In the genomic region with DNA sequence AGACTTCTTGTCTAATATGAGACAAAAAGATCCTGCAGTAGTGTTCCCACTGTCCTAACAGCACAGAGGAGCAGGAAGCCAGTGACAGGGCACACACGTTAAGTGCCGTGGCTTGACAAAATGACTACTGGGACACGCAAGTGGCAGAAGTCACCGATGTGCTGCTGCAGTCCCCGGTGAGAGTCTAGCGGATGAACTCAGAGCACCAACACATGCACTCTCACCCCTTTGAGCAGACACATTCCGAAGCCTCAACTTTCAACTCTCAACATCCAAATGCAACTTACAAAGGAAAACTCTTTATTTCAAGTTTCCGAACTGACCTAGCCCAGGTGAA, we compare ENCODE assay signal across 9 cellular contexts. TPM values are rescaled to one million over a fixed set of nuclear protein-coding genes. Genes with fewer than 3 reads are reported as not detected.
DNase-seq lines count a peak whose midpoint lies in the region; ATAC-seq, FAIRE-seq and TF ChIP-seq lines count a peak whose summit lies in the region.
"Had no signal": no experiment of that assay in that cellular context is flagged by ENCODE, and none has a peak within 500 bp of the region (broad histone marks: within the 10 kb centered on the region; RNA-seq: fewer than 3 reads in every experiment).

No MANE protein-coding gene starts in this region.

- ATAC-seq in GM18502 (IDR thresholded peaks at IDR 0.05; ENCODE audit: poor library complexity, unreplicated experiment) (peak; percentile 24), GM18870 (IDR thresholded peaks at IDR 0.05; ENCODE audit: unreplicated experiment) (no peak), HG03139 (IDR thresholded peaks at IDR 0.05; ENCODE audit: unreplicated experiment) (no peak)
- peak in 1 of 2 donors; percentile 25 for ATAC-seq in naive thymus-derived CD8-positive, alpha-beta T cell

- peaks cover 22 to 50% (median 32%) of the 10 kb centered on the region in 5 donors for H3K27me3 Mint-ChIP-seq in naive thymus-derived CD8-positive, alpha-beta T cell

- H3K9me3 ChIP-seq in SJCRH30 (replicated peaks) (no peaks in the 10 kb centered on the region), esophagus muscularis mucosa (no peaks in the 10 kb centered on the region)

- H3K27ac ChIP-seq in SJCRH30 (peak overlapping the region; percentile 51), esophagus muscularis mucosa (replicated peaks in 1 of 4) (peak overlapping the region; percentile 92 to 98 (median 93))

- POLR2A ChIA-PET in naive thymus-derived CD8-positive, alpha-beta T cell (lab: Charles Lee): no interaction called here

- no peak for FAIRE-seq in GM12891 (lab: Jason Lieb, UNC)
- FAIRE-seq: islet of Langerhans had no signal

- no peaks in the 10 kb centered on the region; the same call in none of the 2 replicates for H3K4me1 ChIP-seq in SJCRH30
- H3K4me1 ChIP-seq in esophagus muscularis mucosa: peaks cover 24 to 42% (median 42%) of the 10 kb centered on the region in 4 donors

- no peaks in the 10 kb centered on the region for H3K36me3 Mint-ChIP-seq in naive thymus-derived CD8-positive, alpha-beta T cell

- H3K4me3 Mint-ChIP-seq in naive thymus-derived CD8-positive, alpha-beta T cell: peak overlapping the region; percentile 65 to 93 (median 80)

- TF ChIP-seq POLR2A in esophagus muscularis mucosa (IDR thresholded peaks at IDR 0.05; ENCODE audit: low read depth) (no peak), GM12891 (IDR thresholded peaks at IDR 0.05; ENCODE audit: low read depth, low read length) (no peak)

- no peaks in the 10 kb centered on the region for H3K36me3 ChIP-seq in SJCRH30
- no peaks in the 10 kb centered on the region for H3K36me3 ChIP-seq in esophagus muscularis mucosa

- no peaks in the 10 kb centered on the region for H3K9me3 Mint-ChIP-seq in naive thymus-derived CD8-positive, alpha-beta T cell

- TF ChIP-seq CTCF in esophagus muscularis mucosa (IDR thresholded peaks at IDR 0.05): no peak

- H3K27ac Mint-ChIP-seq in naive thymus-derived CD8-positive, alpha-beta T cell: peak overlapping the region in 2 of 10 donors; percentile 18 to 32

- H3K27me3 ChIP-seq in SJCRH30 (no peaks in the 10 kb centered on the region), esophagus muscularis mucosa (no peaks in the 10 kb centered on the region)

- TF ChIP-seq EP300 in esophagus muscularis mucosa (IDR thresholded peaks at IDR 0.05): no peak

- H3K4me3 ChIP-seq in SJCRH30 (peak overlapping the region; percentile 56), esophagus muscularis mucosa (peak overlapping the region; percentile 84 to 96 (median 91))

- WGBS in esophagus muscularis mucosa: 13% methylated on average over 8 of the region's 8 CpGs

- intact Hi-C loops in esophagus muscularis mucosa (cut with DNase I): loop anchor here (5.0 kb wide), 3 partner anchors 36 to 66 kb away; no protein-coding TSS in a partner anchor

- peaks cover 6 to 19% (median 15%) of the 10 kb centered on the region in 4 donors for H3K4me1 Mint-ChIP-seq in naive thymus-derived CD8-positive, alpha-beta T cell

- DNase-seq in SJCRH30: no peak
- peak; percentile 91 for DNase-seq in esophagus muscularis mucosa (ENCODE audit: extremely low spot score)
- DNase-seq in naive thymus-derived CD8-positive, alpha-beta T cell: no peak
- DNase-seq in GM12891 (ENCODE audit: insufficient read length, low spot score): no peak
- no peak for DNase-seq in epidermal melanocyte (ENCODE audit: insufficient read length, low spot score)

TF ChIP-seq in GM12891, 5 proteins besides CTCF, POLR2A, EP300 and RAD21:
- TF ChIP-seq PAX5 (IDR thresholded peaks at IDR 0.05; ENCODE audit: insufficient read depth, low read length, severe bottlenecking) (no peak), TAF1 (IDR thresholded peaks at IDR 0.05; ENCODE audit: low read depth, low read length) (no peak), SPI1 (IDR thresholded peaks at IDR 0.05; ENCODE audit: low read depth, low read length) (no peak), POLR2AphosphoS5 (IDR thresholded peaks at IDR 0.05; ENCODE audit: low read depth, low read length) (no peak)

RNA-seq across cellular contexts. Expression of gene LAMA4, which starts 0.9 kb away (rescaled TPM):
- 22.0 and 28.5 TPM in 2 replicates for total RNA-seq in SJCRH30 (2014; rRNA removed; shearing (Covaris generic))
- total RNA-seq in esophagus muscularis mucosa: 100 to 1,000 TPM; 261 to 336 (median 303) TPM
- total RNA-seq in naive thymus-derived CD8-positive, alpha-beta T cell: not detected
- polyA plus RNA-seq in naive thymus-derived CD8-positive, alpha-beta T cell: not detected
- polyA plus RNA-seq in GM12891 (2012; ENCODE audit: low read depth, missing spikeins): not detected

Comparison
In these comparisons a context has a peak if more than half of its experiments do, and no peak if none do; other contexts are left out.
1. RNA of gene LAMA4, which starts 0.9 kb away (total RNA-seq): 261 to 336 TPM in esophagus muscularis mucosa and 22.0 to 28.5 TPM in SJCRH30; not detected in naive thymus-derived CD8-positive, alpha-beta T cell; every median in the first group is over 10 times any median in the second.